In the genomic region with DNA sequence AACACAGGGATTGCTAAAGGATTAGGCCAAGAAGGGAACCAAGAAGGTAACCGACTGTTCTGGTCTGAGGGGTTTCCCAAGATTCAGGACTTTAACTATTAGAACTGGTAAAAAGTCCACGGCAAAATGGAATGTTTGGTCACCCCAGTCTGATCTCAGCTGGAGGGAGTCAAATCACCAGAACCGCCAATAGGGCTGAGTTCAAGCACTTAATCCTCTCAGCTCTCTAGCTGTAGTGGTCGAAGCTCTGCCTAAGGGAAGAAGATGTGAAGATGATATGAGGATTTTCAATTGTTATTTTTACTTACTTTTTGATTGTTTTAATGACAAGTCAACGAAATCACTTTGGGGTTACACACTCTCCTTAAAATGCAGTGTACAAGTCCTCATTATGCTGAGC, we compare ENCODE assay signal across 1 cellular context.
TF ChIP-seq lines count a peak whose summit lies in the region.

No MANE protein-coding gene starts in this region.

TF ChIP-seq in WTC11, 78 proteins besides CTCF, POLR2A, EP300 and RAD21 (continued from another document):
- TF ChIP-seq ZNF138 (CRISPR knock-in tag; conservative IDR thresholded peaks at IDR 0.05) (no peak), KAT7 (CRISPR knock-in tag; IDR thresholded peaks at IDR 0.05; ENCODE audit: borderline replicate concordance) (no peak), ZNF532 (CRISPR knock-in tag; IDR thresholded peaks at IDR 0.05; ENCODE audit: borderline replicate concordance) (no peak), GTF2I (CRISPR knock-in tag; conservative IDR thresholded peaks at IDR 0.05) (no peak), ZNF263 (CRISPR knock-in tag; IDR thresholded peaks at IDR 0.05; ENCODE audit: low read depth) (no peak)
- TF ChIP-seq, protein P1, sequence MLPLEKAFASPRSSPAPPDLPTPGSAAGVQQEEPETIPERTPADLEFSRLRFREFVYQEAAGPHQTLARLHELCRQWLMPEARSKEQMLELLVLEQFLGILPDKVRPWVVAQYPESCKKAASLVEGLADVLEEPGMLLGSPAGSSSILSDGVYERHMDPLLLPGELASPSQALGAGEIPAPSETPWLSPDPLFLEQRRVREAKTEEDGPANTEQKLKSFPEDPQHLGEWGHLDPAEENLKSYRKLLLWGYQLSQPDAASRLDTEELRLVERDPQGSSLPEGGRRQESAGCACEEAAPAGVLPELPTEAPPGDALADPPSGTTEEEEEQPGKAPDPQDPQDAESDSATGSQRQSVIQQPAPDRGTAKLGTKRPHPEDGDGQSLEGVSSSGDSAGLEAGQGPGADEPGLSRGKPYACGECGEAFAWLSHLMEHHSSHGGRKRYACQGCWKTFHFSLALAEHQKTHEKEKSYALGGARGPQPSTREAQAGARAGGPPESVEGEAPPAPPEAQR (CRISPR knock-in tag; IDR thresholded peaks at IDR 0.05) = no peak
